9 cellular contexts compared by ENCODE assay signal in the genomic region with DNA sequence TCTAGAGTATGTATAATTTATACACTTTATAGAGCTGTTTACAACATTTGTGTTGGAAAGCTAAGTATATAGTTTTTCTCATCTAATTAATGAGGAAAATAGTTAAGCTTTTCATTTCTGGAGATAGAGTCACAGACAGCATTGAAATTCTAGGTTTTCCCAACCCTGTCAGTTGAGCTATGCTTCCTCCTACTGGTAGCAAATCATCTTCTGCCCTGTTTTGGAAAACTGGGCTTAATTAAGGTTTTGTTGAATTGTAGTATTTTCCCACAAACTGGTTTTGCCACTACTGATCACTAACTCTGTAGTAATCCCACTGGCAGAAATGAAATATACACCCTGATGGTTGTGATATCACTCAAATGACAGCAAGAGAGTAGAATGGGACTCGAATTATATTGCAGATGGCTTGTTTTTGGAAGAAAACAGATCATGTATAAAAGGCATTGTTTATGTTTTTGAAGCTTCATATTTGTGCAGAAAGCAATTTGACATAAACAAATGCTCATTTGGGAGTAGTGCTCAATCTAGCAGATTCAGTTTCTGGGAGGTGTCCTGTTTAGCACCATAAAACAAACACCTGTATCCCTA. TPM values are rescaled to one million over a fixed set of nuclear protein-coding genes. Genes with fewer than 3 reads are reported as not detected.
DNase-seq lines count a peak whose midpoint lies in the region; ATAC-seq and TF ChIP-seq lines count a peak whose summit lies in the region.
"Had no signal": no experiment of that assay in that cellular context is flagged by ENCODE, and none has a peak within 500 bp of the region (broad histone marks: within the 10 kb centered on the region; RNA-seq: fewer than 3 reads in every experiment).

No MANE protein-coding gene starts in this region.

- H3K4me2 ChIP-seq in OCI-LY7 (ENCODE audit: low read length), result no peak overlapping the region

- DNase-seq in G401 (ENCODE audit: low spot score) (peak; percentile 8), OCI-LY7 (ENCODE audit: low spot score) (no peak), fibroblast of peridontal ligament (ENCODE audit: extremely low read depth) (peak; percentile 76), progenitor cell of endocrine pancreas (ENCODE audit: low spot score, unreplicated experiment) (no peak), posterior cingulate gyrus (no peak), NCI-H446 treated with DMSO at 0.1 percent for 48 hours (lab: John Stamatoyannopoulos, UW) (no peak), 8988T (no peak)
- DNase-seq in activated CD8-positive, alpha-beta memory T cell treated with anti-CD3 and anti-CD28 coated beads, Interleukin-2, amount 10 ng/mL, durations not matched to agents 7 days and 5 days, result no peak
- DNase-seq: esophagus squamous epithelium had no signal

- H3K79me2 ChIP-seq in OCI-LY7 (ENCODE audit: insufficient read depth, low read depth, low read length), result no peaks in the 10 kb centered on the region

- no peaks in the 10 kb centered on the region for H3K9me3 ChIP-seq in OCI-LY7 (ENCODE audit: low read length)
- H3K9me3 ChIP-seq: esophagus squamous epithelium had no signal

- H3K36me3 Mint-ChIP-seq in progenitor cell of endocrine pancreas (ENCODE audit: insufficient read depth), result peaks cover 33% of the 10 kb centered on the region
- peaks cover 28% of the 10 kb centered on the region for H3K36me3 Mint-ChIP-seq in activated CD8-positive, alpha-beta memory T cell treated with anti-CD3 and anti-CD28 coated beads, Interleukin-2, amount 10 ng/mL, durations not matched to agents 7 days and 5 days

- no peak overlapping the region for H3K4me3 ChIP-seq in OCI-LY7 (ENCODE audit: low read depth, low read length, poor library complexity, severe bottlenecking)

- no peaks in the 10 kb centered on the region for H4K20me1 ChIP-seq in OCI-LY7 (ENCODE audit: insufficient read depth, low read length)

- no TSS peak for BruUV-seq in OCI-LY7 (replicated peaks; lab: Mats Ljungman, UMichigan)

- no peaks in the 10 kb centered on the region for H3K4me1 ChIP-seq in OCI-LY7 (ENCODE audit: insufficient read depth, low read length, poor library complexity, severe bottlenecking)

- H2AFZ ChIP-seq in OCI-LY7 (ENCODE audit: low read length), result no peak overlapping the region

- H3K9me3 Mint-ChIP-seq in progenitor cell of endocrine pancreas (ENCODE audit: low read depth), result no peaks in the 10 kb centered on the region
- H3K9me3 Mint-ChIP-seq in activated CD8-positive, alpha-beta memory T cell treated with anti-CD3 and anti-CD28 coated beads, Interleukin-2, amount 10 ng/mL, durations not matched to agents 7 days and 5 days (ENCODE audit: low read depth), result no peaks in the 10 kb centered on the region

- peak; percentile 53 for TF ChIP-seq CTCF in OCI-LY7 (conservative IDR thresholded peaks at IDR 0.05; ENCODE audit: low read length)
- TF ChIP-seq CTCF in progenitor cell of endocrine pancreas (IDR thresholded peaks at IDR 0.05; ENCODE audit: unreplicated experiment), result peak; percentile 36

- H3K36me3 ChIP-seq in OCI-LY7 (ENCODE audit: insufficient read depth, low read length), result no peaks in the 10 kb centered on the region

- CTCF ChIA-PET in OCI-LY7 (lab: Charles Lee; ENCODE audit: unreplicated experiment), result interaction anchor here (0.9 to 1.0 kb wide), 2 partner anchors 172 to 335 kb away, joined by 3 read pairs; no protein-coding TSS in a partner anchor
- CTCF ChIA-PET in activated CD8-positive, alpha-beta memory T cell treated with anti-CD3 and anti-CD28 coated beads, Interleukin-2, amount 10 ng/mL, durations not matched to agents 7 days and 5 days (lab: Charles Lee), result interaction anchor here (0.8 to 1.3 kb wide), 2 partner anchors 160 to 844 kb away, joined by 3 read pairs; no protein-coding TSS in a partner anchor

- in situ Hi-C loops in G401 (cut with HindIII; ENCODE audit: low sequenced_read_pairs), result no loop called here

- intact Hi-C loops in OCI-LY7 (cut with micrococcal nuclease; ENCODE audit: unreplicated experiment) (no loop called here), posterior cingulate gyrus (cut with DNase I) (loop anchor here (5.0 kb wide), 2 partner anchors 163 to 343 kb away; no protein-coding TSS in a partner anchor)

- no peak for ATAC-seq in activated CD8-positive, alpha-beta memory T cell treated with anti-CD3 and anti-CD28 coated beads, Interleukin-2, amount 10 ng/mL, durations not matched to agents 7 days and 5 days

- peaks cover 2% of the 10 kb centered on the region for H3K4me1 Mint-ChIP-seq in progenitor cell of endocrine pancreas (ENCODE audit: low read depth)
- peaks cover 18% of the 10 kb centered on the region for H3K4me1 Mint-ChIP-seq in activated CD8-positive, alpha-beta memory T cell treated with anti-CD3 and anti-CD28 coated beads, Interleukin-2, amount 10 ng/mL, durations not matched to agents 7 days and 5 days

- H3K27ac Mint-ChIP-seq in progenitor cell of endocrine pancreas, result no peak overlapping the region
- H3K27ac Mint-ChIP-seq in activated CD8-positive, alpha-beta memory T cell treated with anti-CD3 and anti-CD28 coated beads, Interleukin-2, amount 10 ng/mL, durations not matched to agents 7 days and 5 days, result no peak overlapping the region

- H3K27me3 Mint-ChIP-seq in progenitor cell of endocrine pancreas, result no peaks in the 10 kb centered on the region
- H3K27me3 Mint-ChIP-seq in activated CD8-positive, alpha-beta memory T cell treated with anti-CD3 and anti-CD28 coated beads, Interleukin-2, amount 10 ng/mL, durations not matched to agents 7 days and 5 days, result no peaks in the 10 kb centered on the region

- H3K4me3 Mint-ChIP-seq in progenitor cell of endocrine pancreas (ENCODE audit: low read depth), result no peak overlapping the region
- H3K4me3 Mint-ChIP-seq in activated CD8-positive, alpha-beta memory T cell treated with anti-CD3 and anti-CD28 coated beads, Interleukin-2, amount 10 ng/mL, durations not matched to agents 7 days and 5 days, result no peak overlapping the region

- H3K27ac ChIP-seq in OCI-LY7 (ENCODE audit: low read depth, low read length, poor library complexity, severe bottlenecking), result no peak overlapping the region

- POLR2A ChIA-PET in OCI-LY7 (lab: Charles Lee), result interaction anchor here (0.9 kb wide), 1 partner anchor 161 kb away, joined by 4 read pairs; no protein-coding TSS in a partner anchor

- H3K9me2 ChIP-seq in OCI-LY7 (ENCODE audit: insufficient read depth, low read length), result no peaks in the 10 kb centered on the region

RNA-seq across cellular contexts. Expression of gene CD180, which starts 46.6 kb away (rescaled TPM):
- total RNA-seq in G401 (2014; rRNA removed; shearing (Covaris generic)), result not detected in 2 replicates
- 11.1 and 14.4 TPM in 2 replicates for total RNA-seq in OCI-LY7 (2014; rRNA removed; shearing (Covaris generic))
- total RNA-seq in OCI-LY7 (2022) (14.7 and 15.7 TPM in 2 replicates), progenitor cell of endocrine pancreas (not detected in 2 replicates)
- under 1 TPM in 1 of 2 experiments, not detected in 1; 0.07 TPM for total RNA-seq in activated CD8-positive, alpha-beta memory T cell treated with anti-CD3 and anti-CD28 coated beads, Interleukin-2, amount 10 ng/mL, durations not matched to agents 7 days and 5 days

Comparison
In these comparisons a context has a peak if more than half of its experiments do, and no peak if none do; other contexts are left out.
1. DNase-seq: peak in G401 (single experiment) and fibroblast of peridontal ligament (single experiment); none in OCI-LY7 (single experiment), progenitor cell of endocrine pancreas (single experiment), posterior cingulate gyrus (0 of 10), activated CD8-positive, alpha-beta memory T cell treated with anti-CD3 and anti-CD28 coated beads, Interleukin-2, amount 10 ng/mL, durations not matched to agents 7 days and 5 days (single experiment), NCI-H446 treated with DMSO at 0.1 percent for 48 hours (single experiment) and 8988T (single experiment).
2. RNA of gene CD180, which starts 46.6 kb away (total RNA-seq): 11.1 to 15.7 TPM in OCI-LY7; 0.07 TPM in activated CD8-positive, alpha-beta memory T cell treated with anti-CD3 and anti-CD28 coated beads, Interleukin-2, amount 10 ng/mL, durations not matched to agents 7 days and 5 days, not detected in G401 and not detected in progenitor cell of endocrine pancreas; every median in the first group is over 10 times any median in the second.